In genomic region chr2:111618577-111618930, GRCh38 we compare ENCODE assay signal across 11 cellular contexts.
A peak's percentile ranks its signal among the peaks of the same experiment; 100 is the strongest.
DNase-seq lines count a peak whose midpoint lies in the region; ATAC-seq and TF ChIP-seq lines count a peak whose summit lies in the region.
"Had no signal": no experiment of that assay in that cellular context is flagged by ENCODE, and none has a peak within 500 bp of the region (broad histone marks: within the 10 kb centered on the region; RNA-seq: fewer than 3 reads in every experiment).

No MANE protein-coding gene starts in this region.

- peak; percentile 74 for DNase-seq in NOMO-1 treated with dmso at 0.1 percent for 144 hours (lab: John Stamatoyannopoulos, UW; ENCODE audit: unreplicated experiment)
- peak; percentile 79 to 89 for DNase-seq in foreskin fibroblast
- no peak for DNase-seq in natural killer cell treated with Interleukin-12 subunit alpha and Interleukin-12 subunit beta and Interleukin-15 and Interleukin-18, amount 100 ng/mL, for 72 hours (ENCODE audit: low spot score)
- no peak for DNase-seq in inferior parietal cortex (ENCODE audit: extremely low spot score)
- DNase-seq in activated naive CD4-positive, alpha-beta T cell treated with anti-CD3 and anti-CD28 coated beads, Interleukin-2, amount 10 ng/mL, durations not matched to agents 7 days and 5 days = no peak
- no peak for DNase-seq in type B pancreatic cell (ENCODE audit: extremely low spot score, unreplicated experiment)
- DNase-seq: colonic mucosa had no signal

- no peaks in the 10 kb centered on the region for H3K27me3 ChIP-seq in BLaER1 treated with 17β-estradiol and CSF1 and Interleukin-3, amounts not matched to agents 10 nM and 100 nM
- H3K27me3 ChIP-seq: colonic mucosa had no signal

- no peaks in the 10 kb centered on the region for H3K9me3 ChIP-seq in BLaER1 treated with 17β-estradiol and CSF1 and Interleukin-3, amounts not matched to agents 10 nM and 100 nM (replicated peaks in 1 of 11)
- H3K9me3 ChIP-seq: colonic mucosa had no signal

- CTCF ChIA-PET in activated naive CD4-positive, alpha-beta T cell treated with anti-CD3 and anti-CD28 coated beads, Interleukin-2, amount 10 ng/mL, durations not matched to agents 7 days and 5 days (lab: Charles Lee) = interaction anchor here (0.7 to 1.8 kb wide), 2 partner anchors 14 to 81 kb away, joined by 3 to 6 read pairs; no protein-coding TSS in a partner anchor

- H4K20me1 ChIP-seq in BLaER1 treated with 17β-estradiol and CSF1 and Interleukin-3, amounts not matched to agents 10 nM and 100 nM = no peaks in the 10 kb centered on the region

- peaks cover 22% of the 10 kb centered on the region in 2 donors for H3K4me1 Mint-ChIP-seq in natural killer cell treated with Interleukin-12 subunit alpha and Interleukin-12 subunit beta and Interleukin-15 and Interleukin-18, amount 100 ng/mL, for 72 hours (ENCODE audit: low read depth in 2 of 2)
- H3K4me1 Mint-ChIP-seq in activated naive CD4-positive, alpha-beta T cell treated with anti-CD3 and anti-CD28 coated beads, Interleukin-2, amount 10 ng/mL, durations not matched to agents 7 days and 5 days = peaks cover 7% of the 10 kb centered on the region
- H3K4me1 Mint-ChIP-seq in type B pancreatic cell (ENCODE audit: unreplicated experiment) = peaks cover 9% of the 10 kb centered on the region
- H3K4me1 Mint-ChIP-seq: B cell had no signal

- H3K4me2 ChIP-seq in BLaER1 treated with 17β-estradiol and CSF1 and Interleukin-3, amounts not matched to agents 10 nM and 100 nM = peak overlapping the region; percentile 12 to 57 (median 37); a peak in 19 of 22 replicates

- H3K4me3 Mint-ChIP-seq in natural killer cell treated with Interleukin-12 subunit alpha and Interleukin-12 subunit beta and Interleukin-15 and Interleukin-18, amount 100 ng/mL, for 72 hours = peak overlapping the region; percentile 19
- H3K4me3 Mint-ChIP-seq in activated naive CD4-positive, alpha-beta T cell treated with anti-CD3 and anti-CD28 coated beads, Interleukin-2, amount 10 ng/mL, durations not matched to agents 7 days and 5 days = no peak overlapping the region
- H3K4me3 Mint-ChIP-seq in type B pancreatic cell = no peak overlapping the region
- H3K4me3 Mint-ChIP-seq: B cell had no signal

- H3K27ac ChIP-seq in BLaER1 treated with 17β-estradiol and CSF1 and Interleukin-3, amounts not matched to agents 10 nM and 100 nM = 0 out of 22 replicates have a peak overlapping the region, but pooled peaks of 1 of the 11 experiments have one; percentile 20
- H3K27ac ChIP-seq: colonic mucosa had no signal

- H3K9ac ChIP-seq in BLaER1 treated with 17β-estradiol and CSF1 and Interleukin-3, amounts not matched to agents 10 nM and 100 nM = 0 out of 22 replicates have a peak overlapping the region, but pooled peaks of 1 of the 11 experiments have one; percentile 25

- no peak overlapping the region for H3K4me3 ChIP-seq in BLaER1 treated with 17β-estradiol and CSF1 and Interleukin-3, amounts not matched to agents 10 nM and 100 nM
- H3K4me3 ChIP-seq in foreskin fibroblast (ENCODE audit: low read depth in 1 of 2, low read length in 2 of 2) = no peak overlapping the region
- H3K4me3 ChIP-seq: colonic mucosa had no signal

- ATAC-seq in natural killer cell treated with Interleukin-12 subunit alpha and Interleukin-12 subunit beta and Interleukin-15 and Interleukin-18, amount 100 ng/mL, for 72 hours = no peak
- ATAC-seq in HG02678 (IDR thresholded peaks at IDR 0.05; ENCODE audit: unreplicated experiment) = no peak
- ATAC-seq: activated CD4-positive, CD25-positive, alpha-beta regulatory T cell treated with anti-CD3 and anti-CD28 coated beads, Interleukin-2, amount 50 U/mL, for 24 hours had no signal

- peak overlapping the region; percentile 22 to 78 for H3K27ac Mint-ChIP-seq in natural killer cell treated with Interleukin-12 subunit alpha and Interleukin-12 subunit beta and Interleukin-15 and Interleukin-18, amount 100 ng/mL, for 72 hours
- H3K27ac Mint-ChIP-seq in activated naive CD4-positive, alpha-beta T cell treated with anti-CD3 and anti-CD28 coated beads, Interleukin-2, amount 10 ng/mL, durations not matched to agents 7 days and 5 days = no peak overlapping the region
- no peak overlapping the region for H3K27ac Mint-ChIP-seq in type B pancreatic cell
- H3K27ac Mint-ChIP-seq: B cell had no signal

- no peaks in the 10 kb centered on the region for H3K36me3 ChIP-seq in BLaER1 treated with 17β-estradiol and CSF1 and Interleukin-3, amounts not matched to agents 10 nM and 100 nM
- H3K36me3 ChIP-seq: colonic mucosa had no signal

- no peaks in the 10 kb centered on the region for H3K36me3 Mint-ChIP-seq in natural killer cell treated with Interleukin-12 subunit alpha and Interleukin-12 subunit beta and Interleukin-15 and Interleukin-18, amount 100 ng/mL, for 72 hours
- no peaks in the 10 kb centered on the region for H3K36me3 Mint-ChIP-seq in activated naive CD4-positive, alpha-beta T cell treated with anti-CD3 and anti-CD28 coated beads, Interleukin-2, amount 10 ng/mL, durations not matched to agents 7 days and 5 days
- H3K36me3 Mint-ChIP-seq in type B pancreatic cell = no peaks in the 10 kb centered on the region

- no peak for TF ChIP-seq CTCF in foreskin fibroblast (IDR thresholded peaks at IDR 0.05; ENCODE audit: low read depth, low read length)
- TF ChIP-seq CTCF in type B pancreatic cell (conservative IDR thresholded peaks at IDR 0.05) = no peak

- H3K9me3 Mint-ChIP-seq in natural killer cell treated with Interleukin-12 subunit alpha and Interleukin-12 subunit beta and Interleukin-15 and Interleukin-18, amount 100 ng/mL, for 72 hours = no peaks in the 10 kb centered on the region
- no peaks in the 10 kb centered on the region for H3K9me3 Mint-ChIP-seq in activated naive CD4-positive, alpha-beta T cell treated with anti-CD3 and anti-CD28 coated beads, Interleukin-2, amount 10 ng/mL, durations not matched to agents 7 days and 5 days
- H3K9me3 Mint-ChIP-seq in type B pancreatic cell = no peaks in the 10 kb centered on the region

- H3K4me1 ChIP-seq in BLaER1 treated with 17β-estradiol and CSF1 and Interleukin-3, amounts not matched to agents 10 nM and 100 nM = peaks cover 10 to 18% (median 13%) of the 10 kb centered on the region in 10 experiments; a peak in 19 of 20 replicates
- H3K4me1 ChIP-seq: colonic mucosa had no signal

- peaks cover 0 to 3% of the 10 kb centered on the region in 2 donors for H3K27me3 Mint-ChIP-seq in natural killer cell treated with Interleukin-12 subunit alpha and Interleukin-12 subunit beta and Interleukin-15 and Interleukin-18, amount 100 ng/mL, for 72 hours
- H3K27me3 Mint-ChIP-seq in activated naive CD4-positive, alpha-beta T cell treated with anti-CD3 and anti-CD28 coated beads, Interleukin-2, amount 10 ng/mL, durations not matched to agents 7 days and 5 days = peaks cover 44% of the 10 kb centered on the region
- H3K27me3 Mint-ChIP-seq in type B pancreatic cell = no peaks in the 10 kb centered on the region

Comparison
In these comparisons a context has a peak if more than half of its experiments do, and no peak if none do; other contexts are left out.
1. DNase-seq: peak in NOMO-1 treated with dmso at 0.1 percent for 144 hours (single experiment) and foreskin fibroblast (2 of 2); none in natural killer cell treated with Interleukin-12 subunit alpha and Interleukin-12 subunit beta and Interleukin-15 and Interleukin-18, amount 100 ng/mL, for 72 hours (single experiment), inferior parietal cortex (single experiment), activated naive CD4-positive, alpha-beta T cell treated with anti-CD3 and anti-CD28 coated beads, Interleukin-2, amount 10 ng/mL, durations not matched to agents 7 days and 5 days (single experiment) and type B pancreatic cell (single experiment).
2. H3K27ac Mint-ChIP-seq: peak in natural killer cell treated with Interleukin-12 subunit alpha and Interleukin-12 subunit beta and Interleukin-15 and Interleukin-18, amount 100 ng/mL, for 72 hours (2 of 2); none in activated naive CD4-positive, alpha-beta T cell treated with anti-CD3 and anti-CD28 coated beads, Interleukin-2, amount 10 ng/mL, durations not matched to agents 7 days and 5 days (single experiment) and type B pancreatic cell (single experiment).